Comparison of ENCODE assay signal across 1 cellular context in genomic region chr16:85181739-85182129, GRCh38.
A peak's percentile ranks its signal among the peaks of the same experiment; 100 is the strongest.
TF ChIP-seq lines count a peak whose summit lies in the region.

No MANE protein-coding gene starts in this region.

TF ChIP-seq in HepG2, 621 proteins besides CTCF, POLR2A, EP300 and RAD21 (continued from another document and continues in another):
- TF ChIP-seq SIX1 (CRISPR knock-in tag; IDR thresholded peaks at IDR 0.05; ENCODE audit: borderline replicate concordance): no peak
- TF ChIP-seq, protein P1, sequence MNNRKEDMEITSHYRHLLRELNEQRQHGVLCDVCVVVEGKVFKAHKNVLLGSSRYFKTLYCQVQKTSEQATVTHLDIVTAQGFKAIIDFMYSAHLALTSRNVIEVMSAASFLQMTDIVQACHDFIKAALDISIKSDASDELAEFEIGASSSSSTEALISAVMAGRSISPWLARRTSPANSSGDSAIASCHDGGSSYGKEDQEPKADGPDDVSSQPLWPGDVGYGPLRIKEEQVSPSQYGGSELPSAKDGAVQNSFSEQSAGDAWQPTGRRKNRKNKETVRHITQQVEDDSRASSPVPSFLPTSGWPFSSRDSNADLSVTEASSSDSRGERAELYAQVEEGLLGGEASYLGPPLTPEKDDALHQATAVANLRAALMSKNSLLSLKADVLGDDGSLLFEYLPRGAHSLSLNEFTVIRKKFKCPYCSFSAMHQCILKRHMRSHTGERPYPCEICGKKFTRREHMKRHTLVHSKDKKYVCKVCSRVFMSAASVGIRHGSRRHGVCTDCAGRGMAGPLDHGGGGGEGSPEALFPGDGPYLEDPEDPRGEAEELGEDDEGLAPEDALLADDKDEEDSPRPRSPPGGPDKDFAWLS (CRISPR knock-in tag; IDR thresholded peaks at IDR 0.05; ENCODE audit: borderline replicate concordance): no peak
- TF ChIP-seq DMAP1 (CRISPR knock-in tag; IDR thresholded peaks at IDR 0.05): peak; percentile 44; the same call in 1 of the 2 replicates
- TF ChIP-seq, protein P2, sequence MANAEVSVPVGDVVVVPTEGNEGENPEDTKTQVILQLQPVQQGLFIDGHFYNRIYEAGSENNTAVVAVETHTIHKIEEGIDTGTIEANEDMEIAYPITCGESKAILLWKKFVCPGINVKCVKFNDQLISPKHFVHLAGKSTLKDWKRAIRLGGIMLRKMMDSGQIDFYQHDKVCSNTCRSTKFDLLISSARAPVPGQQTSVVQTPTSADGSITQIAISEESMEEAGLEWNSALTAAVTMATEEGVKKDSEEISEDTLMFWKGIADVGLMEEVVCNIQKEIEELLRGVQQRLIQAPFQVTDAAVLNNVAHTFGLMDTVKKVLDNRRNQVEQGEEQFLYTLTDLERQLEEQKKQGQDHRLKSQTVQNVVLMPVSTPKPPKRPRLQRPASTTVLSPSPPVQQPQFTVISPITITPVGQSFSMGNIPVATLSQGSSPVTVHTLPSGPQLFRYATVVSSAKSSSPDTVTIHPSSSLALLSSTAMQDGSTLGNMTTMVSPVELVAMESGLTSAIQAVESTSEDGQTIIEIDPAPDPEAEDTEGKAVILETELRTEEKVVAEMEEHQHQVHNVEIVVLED (CRISPR knock-in tag; IDR thresholded peaks at IDR 0.05; ENCODE audit: borderline replicate concordance): no peak
- no peak for TF ChIP-seq NKX3-1 (CRISPR knock-in tag; IDR thresholded peaks at IDR 0.05)
- TF ChIP-seq, protein P3, sequence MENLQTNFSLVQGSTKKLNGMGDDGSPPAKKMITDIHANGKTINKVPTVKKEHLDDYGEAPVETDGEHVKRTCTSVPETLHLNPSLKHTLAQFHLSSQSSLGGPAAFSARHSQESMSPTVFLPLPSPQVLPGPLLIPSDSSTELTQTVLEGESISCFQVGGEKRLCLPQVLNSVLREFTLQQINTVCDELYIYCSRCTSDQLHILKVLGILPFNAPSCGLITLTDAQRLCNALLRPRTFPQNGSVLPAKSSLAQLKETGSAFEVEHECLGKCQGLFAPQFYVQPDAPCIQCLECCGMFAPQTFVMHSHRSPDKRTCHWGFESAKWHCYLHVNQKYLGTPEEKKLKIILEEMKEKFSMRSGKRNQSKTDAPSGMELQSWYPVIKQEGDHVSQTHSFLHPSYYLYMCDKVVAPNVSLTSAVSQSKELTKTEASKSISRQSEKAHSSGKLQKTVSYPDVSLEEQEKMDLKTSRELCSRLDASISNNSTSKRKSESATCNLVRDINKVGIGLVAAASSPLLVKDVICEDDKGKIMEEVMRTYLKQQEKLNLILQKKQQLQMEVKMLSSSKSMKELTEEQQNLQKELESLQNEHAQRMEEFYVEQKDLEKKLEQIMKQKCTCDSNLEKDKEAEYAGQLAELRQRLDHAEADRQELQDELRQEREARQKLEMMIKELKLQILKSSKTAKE (CRISPR knock-in tag; IDR thresholded peaks at IDR 0.05; ENCODE audit: borderline replicate concordance): peak; percentile 39; the same call in 1 of the 2 replicates
- no peak for TF ChIP-seq POLR2AphosphoS2 (IDR thresholded peaks at IDR 0.05; ENCODE audit: low read depth, low read length)
- no peak for TF ChIP-seq STAT6 (CRISPR knock-in tag; IDR thresholded peaks at IDR 0.05; ENCODE audit: borderline replicate concordance)
- no peak for TF ChIP-seq ZNF569 (CRISPR knock-in tag; IDR thresholded peaks at IDR 0.05; ENCODE audit: borderline replicate concordance)
- peak in 1 of 2 experiments; percentile 33; a peak in 1 of 4 replicates for TF ChIP-seq HMGXB4 (CRISPR knock-in tag; IDR thresholded peaks at IDR 0.05; ENCODE audit: borderline replicate concordance in 1 of 2, low read depth in 1 of 2)
- TF ChIP-seq ZBTB4 (CRISPR knock-in tag; IDR thresholded peaks at IDR 0.05; ENCODE audit: borderline replicate concordance): no peak
- no peak for TF ChIP-seq SIX4 (CRISPR knock-in tag; IDR thresholded peaks at IDR 0.05)
- no peak for TF ChIP-seq KLF15 (CRISPR knock-in tag; IDR thresholded peaks at IDR 0.05; ENCODE audit: borderline replicate concordance)
- TF ChIP-seq NR3C1 (CRISPR knock-in tag; IDR thresholded peaks at IDR 0.05): no peak
- peak; percentile 30; the same call in 1 of the 2 replicates for TF ChIP-seq ZSCAN21 (CRISPR knock-in tag; IDR thresholded peaks at IDR 0.05; ENCODE audit: borderline replicate concordance)
- TF ChIP-seq ZNF552 (CRISPR knock-in tag; IDR thresholded peaks at IDR 0.05; ENCODE audit: borderline replicate concordance): 0 out of 2 replicates have a peak, but pooled peaks have one; percentile 31
- peak; percentile 64 for TF ChIP-seq KMT2A (CRISPR knock-in tag; IDR thresholded peaks at IDR 0.05)
- 0 out of 2 replicates have a peak, but pooled peaks have one; percentile 38 for TF ChIP-seq RFXAP (CRISPR knock-in tag; IDR thresholded peaks at IDR 0.05; ENCODE audit: borderline replicate concordance)
- no peak for TF ChIP-seq ZC3H13 (CRISPR knock-in tag; IDR thresholded peaks at IDR 0.05)
- no peak for TF ChIP-seq TP53 (CRISPR knock-in tag; conservative IDR thresholded peaks at IDR 0.05)
- no peak for TF ChIP-seq ZNF572 (CRISPR knock-in tag; IDR thresholded peaks at IDR 0.05)
- TF ChIP-seq, protein P4, sequence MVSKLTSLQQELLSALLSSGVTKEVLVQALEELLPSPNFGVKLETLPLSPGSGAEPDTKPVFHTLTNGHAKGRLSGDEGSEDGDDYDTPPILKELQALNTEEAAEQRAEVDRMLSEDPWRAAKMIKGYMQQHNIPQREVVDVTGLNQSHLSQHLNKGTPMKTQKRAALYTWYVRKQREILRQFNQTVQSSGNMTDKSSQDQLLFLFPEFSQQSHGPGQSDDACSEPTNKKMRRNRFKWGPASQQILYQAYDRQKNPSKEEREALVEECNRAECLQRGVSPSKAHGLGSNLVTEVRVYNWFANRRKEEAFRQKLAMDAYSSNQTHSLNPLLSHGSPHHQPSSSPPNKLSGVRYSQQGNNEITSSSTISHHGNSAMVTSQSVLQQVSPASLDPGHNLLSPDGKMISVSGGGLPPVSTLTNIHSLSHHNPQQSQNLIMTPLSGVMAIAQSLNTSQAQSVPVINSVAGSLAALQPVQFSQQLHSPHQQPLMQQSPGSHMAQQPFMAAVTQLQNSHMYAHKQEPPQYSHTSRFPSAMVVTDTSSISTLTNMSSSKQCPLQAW (CRISPR knock-in tag; IDR thresholded peaks at IDR 0.05): no peak
- no peak for TF ChIP-seq ZBTB3 (CRISPR knock-in tag; IDR thresholded peaks at IDR 0.05; ENCODE audit: borderline replicate concordance, low read depth)
- TF ChIP-seq ARID5B (CRISPR knock-in tag; IDR thresholded peaks at IDR 0.05): peak; percentile 58; the same call in 1 of the 2 replicates
- TF ChIP-seq ZNF101 (CRISPR knock-in tag; IDR thresholded peaks at IDR 0.05; ENCODE audit: borderline replicate concordance, low read depth): no peak
- TF ChIP-seq RARA (CRISPR knock-in tag; IDR thresholded peaks at IDR 0.05): peak; percentile 51; the same call in 1 of the 2 replicates
- peak; percentile 66; the same call in 1 of the 2 replicates for TF ChIP-seq PHF21A (CRISPR knock-in tag; IDR thresholded peaks at IDR 0.05)
- TF ChIP-seq YY1 (IDR thresholded peaks at IDR 0.05; ENCODE audit: insufficient read depth, insufficient replicate concordance, low read depth, low read length): peak; percentile 39
- TF ChIP-seq ZNF577 (CRISPR knock-in tag; IDR thresholded peaks at IDR 0.05; ENCODE audit: borderline replicate concordance, low read depth): no peak
- peak; percentile 74; the same call in 1 of the 2 replicates for TF ChIP-seq ZNF414 (CRISPR knock-in tag; IDR thresholded peaks at IDR 0.05)
- TF ChIP-seq ZNF33A (CRISPR knock-in tag; IDR thresholded peaks at IDR 0.05; ENCODE audit: borderline replicate concordance): no peak
- TF ChIP-seq GMEB2 (CRISPR knock-in tag; IDR thresholded peaks at IDR 0.05; ENCODE audit: low read depth): no peak
- TF ChIP-seq U2AF2 (IDR thresholded peaks at IDR 0.05; ENCODE audit: low read depth, low read length): no peak
